8 cellular contexts compared by ENCODE assay signal in genomic region chr5:180470966-180471582, GRCh38. TPM values are rescaled to one million over a fixed set of nuclear protein-coding genes. Genes with fewer than 3 reads are reported as not detected.
DNase-seq lines count a peak whose midpoint lies in the region; ATAC-seq and TF ChIP-seq lines count a peak whose summit lies in the region.

No MANE protein-coding gene starts in this region.

- H3K27me3 Mint-ChIP-seq in Caco-2 (ENCODE audit: insufficient read depth, unreplicated experiment) = peaks cover 2% of the 10 kb centered on the region

- no TSS peak for BruUV-seq in Caco-2 (replicated peaks; lab: Mats Ljungman, UMichigan)

- no peaks in the 10 kb centered on the region for H3K9me3 Mint-ChIP-seq in Caco-2 (ENCODE audit: unreplicated experiment)

- H3K9me3 ChIP-seq in Caco-2 = no peaks in the 10 kb centered on the region

- H3K4me1 ChIP-seq in Caco-2 = no peaks in the 10 kb centered on the region

- CTCF ChIA-PET in Caco-2 (lab: Charles Lee) = interaction anchor here (0.7 to 2.0 kb wide), 5 partner anchors 28 to 589 kb away, joined by 3 to 13 read pairs (median 6); no protein-coding TSS in a partner anchor

- H3K4me3 ChIP-seq in Caco-2 (ENCODE audit: low read depth, low read length) = no peak overlapping the region
- no peak overlapping the region for H3K4me3 ChIP-seq in epithelial cell of proximal tubule (ENCODE audit: low read depth, low read length)

- peaks cover 2% of the 10 kb centered on the region; the same call in 1 of the 2 replicates for H3K27me3 ChIP-seq in Caco-2 (replicated peaks; ENCODE audit: control insufficient read depth, insufficient read depth, low read length)

- POLR2A ChIA-PET in Caco-2 (lab: Charles Lee) = no interaction called here

- peaks cover 6% of the 10 kb centered on the region for H3K4me1 Mint-ChIP-seq in Caco-2 (ENCODE audit: low read depth, unreplicated experiment)

- H3K36me3 Mint-ChIP-seq in Caco-2 (ENCODE audit: insufficient read depth, unreplicated experiment) = no peaks in the 10 kb centered on the region

- intact Hi-C loops in Caco-2 (cut with micrococcal nuclease; ENCODE audit: unreplicated experiment) = loop anchor here (1.0 to 10.0 kb wide), 5 partner anchors 116 to 354 kb away; partner anchors contain the start of genes GFPT2 and RASGEF1C

- no peak overlapping the region for H3K27ac Mint-ChIP-seq in Caco-2 (ENCODE audit: unreplicated experiment)

- ATAC-seq in GM19397 (IDR thresholded peaks at IDR 0.05; ENCODE audit: unreplicated experiment) = no peak

- TF ChIP-seq CTCF in Caco-2 (IDR thresholded peaks at IDR 0.05; ENCODE audit: insufficient read depth in 1 of 2, low read depth in 1 of 2, low read length in 1 of 2, severe bottlenecking in 1 of 2, unreplicated experiment in 1 of 2) = peak; percentile 91 to 95
- TF ChIP-seq CTCF in epithelial cell of proximal tubule (conservative IDR thresholded peaks at IDR 0.05; ENCODE audit: low read depth, low read length) = peak; percentile 90

- H3K36me3 ChIP-seq in Caco-2 (ENCODE audit: control insufficient read depth, insufficient read depth, low read length) = no peaks in the 10 kb centered on the region

- DNase-seq in Caco-2 = peak; percentile 60 to 72
- peak; percentile 67 for DNase-seq in H4 (ENCODE audit: low spot score)
- peak; percentile 61 for DNase-seq in NCI-H748 (lab: John Stamatoyannopoulos, UW; ENCODE audit: unreplicated experiment)
- peak; percentile 19 to 27 for DNase-seq in activated CD8-positive, alpha-beta memory T cell treated with anti-CD3 and anti-CD28 coated beads for 4 hours (ENCODE audit: low read depth in 2 of 2)
- DNase-seq in epithelial cell of proximal tubule (ENCODE audit: low read depth) = no peak
- DNase-seq in myocyte (ENCODE audit: low read depth) = peak; percentile 68
- peak; percentile 72 for DNase-seq in stimulated activated CD8-positive, alpha-beta memory T cell treated with anti-CD3 and anti-CD28 coated beads, Interleukin-4, amount 100 ng/mL, for 48 hours

- H3K4me3 Mint-ChIP-seq in Caco-2 (ENCODE audit: unreplicated experiment) = no peak overlapping the region

RNA-seq across cellular contexts. Expression of gene CNOT6, which starts 23.1 kb away (rescaled TPM):
- total RNA-seq in Caco-2 (2022) = 43.2 and 46.3 TPM in 2 replicates
- 15.0 and 19.1 TPM in 2 replicates for total RNA-seq in H4 (2014; rRNA removed; shearing (Covaris generic))
- total RNA-seq in epithelial cell of proximal tubule = 10.0 and 10.6 TPM in 2 replicates
- total RNA-seq in myocyte = 8.0 and 14.5 TPM in 2 replicates
- polyA plus RNA-seq in myocyte (2012) = 9.3 TPM
